In the genomic region with DNA sequence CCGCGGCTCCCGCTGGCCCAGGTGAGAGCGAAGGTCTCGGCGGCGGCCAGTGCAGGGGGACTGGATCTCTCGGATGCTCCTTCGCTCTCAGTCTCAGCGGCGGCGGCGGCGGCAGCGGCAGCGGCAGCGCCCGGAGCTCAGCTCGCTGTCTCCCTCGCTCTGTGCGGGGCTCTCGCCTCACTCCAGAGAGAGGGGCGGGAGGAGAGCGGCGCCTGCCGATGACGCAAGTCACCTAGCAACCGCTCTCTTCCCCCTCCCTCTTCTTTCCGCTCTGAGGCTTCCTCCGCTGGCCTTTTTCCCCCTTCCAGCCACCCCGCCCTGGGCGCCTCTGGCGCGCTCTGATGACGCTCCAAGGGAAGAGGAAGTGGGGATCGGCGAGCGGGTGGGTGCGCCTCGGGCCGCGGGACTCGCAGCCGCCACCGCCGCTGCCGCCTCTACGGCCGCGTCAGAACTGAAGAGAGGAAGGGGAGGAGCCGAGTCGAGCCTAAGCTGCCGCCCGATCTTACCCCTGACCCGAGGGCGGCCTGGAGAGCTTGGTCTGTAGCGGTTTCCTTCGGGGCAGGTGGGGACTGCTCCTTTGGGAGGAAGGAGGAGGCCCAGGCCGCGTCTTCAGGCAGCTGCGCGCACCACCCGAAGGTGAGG, we compare ENCODE assay signal across 1 cellular context.
TF ChIP-seq lines count a peak whose summit lies in the region.

A gene with protein sequence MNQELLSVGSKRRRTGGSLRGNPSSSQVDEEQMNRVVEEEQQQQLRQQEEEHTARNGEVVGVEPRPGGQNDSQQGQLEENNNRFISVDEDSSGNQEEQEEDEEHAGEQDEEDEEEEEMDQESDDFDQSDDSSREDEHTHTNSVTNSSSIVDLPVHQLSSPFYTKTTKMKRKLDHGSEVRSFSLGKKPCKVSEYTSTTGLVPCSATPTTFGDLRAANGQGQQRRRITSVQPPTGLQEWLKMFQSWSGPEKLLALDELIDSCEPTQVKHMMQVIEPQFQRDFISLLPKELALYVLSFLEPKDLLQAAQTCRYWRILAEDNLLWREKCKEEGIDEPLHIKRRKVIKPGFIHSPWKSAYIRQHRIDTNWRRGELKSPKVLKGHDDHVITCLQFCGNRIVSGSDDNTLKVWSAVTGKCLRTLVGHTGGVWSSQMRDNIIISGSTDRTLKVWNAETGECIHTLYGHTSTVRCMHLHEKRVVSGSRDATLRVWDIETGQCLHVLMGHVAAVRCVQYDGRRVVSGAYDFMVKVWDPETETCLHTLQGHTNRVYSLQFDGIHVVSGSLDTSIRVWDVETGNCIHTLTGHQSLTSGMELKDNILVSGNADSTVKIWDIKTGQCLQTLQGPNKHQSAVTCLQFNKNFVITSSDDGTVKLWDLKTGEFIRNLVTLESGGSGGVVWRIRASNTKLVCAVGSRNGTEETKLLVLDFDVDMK (minus strand): TSS at position 190 of the 642 bp plus-strand sequence. CDS start 124,289 bp downstream, outside the sequence.

TF ChIP-seq in K562, 482 proteins besides CTCF, POLR2A, EP300 and RAD21 (continued from another document and continues in another):
- TF ChIP-seq, protein P1, sequence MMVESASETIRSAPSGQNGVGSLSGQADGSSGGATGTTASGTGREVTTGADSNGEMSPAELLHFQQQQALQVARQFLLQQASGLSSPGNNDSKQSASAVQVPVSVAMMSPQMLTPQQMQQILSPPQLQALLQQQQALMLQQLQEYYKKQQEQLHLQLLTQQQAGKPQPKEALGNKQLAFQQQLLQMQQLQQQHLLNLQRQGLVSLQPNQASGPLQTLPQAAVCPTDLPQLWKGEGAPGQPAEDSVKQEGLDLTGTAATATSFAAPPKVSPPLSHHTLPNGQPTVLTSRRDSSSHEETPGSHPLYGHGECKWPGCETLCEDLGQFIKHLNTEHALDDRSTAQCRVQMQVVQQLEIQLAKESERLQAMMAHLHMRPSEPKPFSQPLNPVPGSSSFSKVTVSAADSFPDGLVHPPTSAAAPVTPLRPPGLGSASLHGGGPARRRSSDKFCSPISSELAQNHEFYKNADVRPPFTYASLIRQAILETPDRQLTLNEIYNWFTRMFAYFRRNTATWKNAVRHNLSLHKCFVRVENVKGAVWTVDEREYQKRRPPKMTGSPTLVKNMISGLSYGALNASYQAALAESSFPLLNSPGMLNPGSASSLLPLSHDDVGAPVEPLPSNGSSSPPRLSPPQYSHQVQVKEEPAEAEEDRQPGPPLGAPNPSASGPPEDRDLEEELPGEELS (CRISPR knock-in tag; IDR thresholded peaks at IDR 0.05; ENCODE audit: borderline replicate concordance), result 0 out of 2 replicates have a peak, but pooled peaks have one; percentile 4
- TF ChIP-seq, protein P2, sequence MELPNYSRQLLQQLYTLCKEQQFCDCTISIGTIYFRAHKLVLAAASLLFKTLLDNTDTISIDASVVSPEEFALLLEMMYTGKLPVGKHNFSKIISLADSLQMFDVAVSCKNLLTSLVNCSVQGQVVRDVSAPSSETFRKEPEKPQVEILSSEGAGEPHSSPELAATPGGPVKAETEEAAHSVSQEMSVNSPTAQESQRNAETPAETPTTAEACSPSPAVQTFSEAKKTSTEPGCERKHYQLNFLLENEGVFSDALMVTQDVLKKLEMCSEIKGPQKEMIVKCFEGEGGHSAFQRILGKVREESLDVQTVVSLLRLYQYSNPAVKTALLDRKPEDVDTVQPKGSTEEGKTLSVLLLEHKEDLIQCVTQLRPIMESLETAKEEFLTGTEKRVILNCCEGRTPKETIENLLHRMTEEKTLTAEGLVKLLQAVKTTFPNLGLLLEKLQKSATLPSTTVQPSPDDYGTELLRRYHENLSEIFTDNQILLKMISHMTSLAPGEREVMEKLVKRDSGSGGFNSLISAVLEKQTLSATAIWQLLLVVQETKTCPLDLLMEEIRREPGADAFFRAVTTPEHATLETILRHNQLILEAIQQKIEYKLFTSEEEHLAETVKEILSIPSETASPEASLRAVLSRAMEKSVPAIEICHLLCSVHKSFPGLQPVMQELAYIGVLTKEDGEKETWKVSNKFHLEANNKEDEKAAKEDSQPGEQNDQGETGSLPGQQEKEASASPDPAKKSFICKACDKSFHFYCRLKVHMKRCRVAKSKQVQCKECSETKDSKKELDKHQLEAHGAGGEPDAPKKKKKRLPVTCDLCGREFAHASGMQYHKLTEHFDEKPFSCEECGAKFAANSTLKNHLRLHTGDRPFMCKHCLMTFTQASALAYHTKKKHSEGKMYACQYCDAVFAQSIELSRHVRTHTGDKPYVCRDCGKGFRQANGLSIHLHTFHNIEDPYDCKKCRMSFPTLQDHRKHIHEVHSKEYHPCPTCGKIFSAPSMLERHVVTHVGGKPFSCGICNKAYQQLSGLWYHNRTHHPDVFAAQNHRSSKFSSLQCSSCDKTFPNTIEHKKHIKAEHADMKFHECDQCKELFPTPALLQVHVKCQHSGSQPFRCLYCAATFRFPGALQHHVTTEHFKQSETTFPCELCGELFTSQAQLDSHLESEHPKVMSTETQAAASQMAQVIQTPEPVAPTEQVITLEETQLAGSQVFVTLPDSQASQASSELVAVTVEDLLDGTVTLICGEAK (IDR thresholded peaks at IDR 0.05), result peak; percentile 90
- TF ChIP-seq, protein P2 (CRISPR knock-in tag; IDR thresholded peaks at IDR 0.05), result no peak
- TF ChIP-seq EGR1 (conservative IDR thresholded peaks at IDR 0.05) (peak; percentile 50), ZNF263 (CRISPR knock-in tag; IDR thresholded peaks at IDR 0.05; ENCODE audit: borderline replicate concordance) (peak; percentile 36; the same call in 1 of the 2 replicates), FOXJ2 (tag; IDR thresholded peaks at IDR 0.05) (peak; percentile 36; the same call in 1 of the 2 replicates), MITF (IDR thresholded peaks at IDR 0.05) (0 out of 2 replicates have a peak, but pooled peaks have one; percentile 48), ZBTB1 (CRISPR knock-in tag; IDR thresholded peaks at IDR 0.05; ENCODE audit: borderline replicate concordance, low read depth) (peak; percentile 11; the same call in 1 of the 2 replicates), CHAMP1 (IDR thresholded peaks at IDR 0.05) (peak; percentile 68; the same call in 1 of the 2 replicates), MIER1 (IDR thresholded peaks at IDR 0.05; ENCODE audit: low read depth) (no peak), MEF2D (tag; conservative IDR thresholded peaks at IDR 0.05; ENCODE audit: low read depth) (no peak), MTA1 (IDR thresholded peaks at IDR 0.05; ENCODE audit: borderline replicate concordance) (peak; percentile 99), CHD4 (IDR thresholded peaks at IDR 0.05; ENCODE audit: insufficient read depth, insufficient replicate concordance, low read depth, low read length, poor library complexity, severe bottlenecking) (no peak), PHF20 (IDR thresholded peaks at IDR 0.05; ENCODE audit: partially characterized antibody) (peak; percentile 85), TAF9B (IDR thresholded peaks at IDR 0.05; ENCODE audit: partially characterized antibody) (peak; percentile 72), E2F4 (CRISPR knock-in tag; IDR thresholded peaks at IDR 0.05; ENCODE audit: low read depth) (peak; percentile 57; the same call in 1 of the 2 replicates), TBL1XR1 (IDR thresholded peaks at IDR 0.05; ENCODE audit: low read length in 2 of 2) (peak in 1 of 2 experiments; percentile 90; a peak in 2 of 4 replicates), COPS2 (conservative IDR thresholded peaks at IDR 0.05) (no peak), ID3 (CRISPR knock-in tag; IDR thresholded peaks at IDR 0.05) (no peak), ID3 (tag; IDR thresholded peaks at IDR 0.05) (no peak; the same call in 1 of the 2 replicates)
- TF ChIP-seq, protein P3, sequence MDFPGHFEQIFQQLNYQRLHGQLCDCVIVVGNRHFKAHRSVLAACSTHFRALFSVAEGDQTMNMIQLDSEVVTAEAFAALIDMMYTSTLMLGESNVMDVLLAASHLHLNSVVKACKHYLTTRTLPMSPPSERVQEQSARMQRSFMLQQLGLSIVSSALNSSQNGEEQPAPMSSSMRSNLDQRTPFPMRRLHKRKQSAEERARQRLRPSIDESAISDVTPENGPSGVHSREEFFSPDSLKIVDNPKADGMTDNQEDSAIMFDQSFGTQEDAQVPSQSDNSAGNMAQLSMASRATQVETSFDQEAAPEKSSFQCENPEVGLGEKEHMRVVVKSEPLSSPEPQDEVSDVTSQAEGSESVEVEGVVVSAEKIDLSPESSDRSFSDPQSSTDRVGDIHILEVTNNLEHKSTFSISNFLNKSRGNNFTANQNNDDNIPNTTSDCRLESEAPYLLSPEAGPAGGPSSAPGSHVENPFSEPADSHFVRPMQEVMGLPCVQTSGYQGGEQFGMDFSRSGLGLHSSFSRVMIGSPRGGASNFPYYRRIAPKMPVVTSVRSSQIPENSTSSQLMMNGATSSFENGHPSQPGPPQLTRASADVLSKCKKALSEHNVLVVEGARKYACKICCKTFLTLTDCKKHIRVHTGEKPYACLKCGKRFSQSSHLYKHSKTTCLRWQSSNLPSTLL (IDR thresholded peaks at IDR 0.05), result no peak
- TF ChIP-seq, protein P4, sequence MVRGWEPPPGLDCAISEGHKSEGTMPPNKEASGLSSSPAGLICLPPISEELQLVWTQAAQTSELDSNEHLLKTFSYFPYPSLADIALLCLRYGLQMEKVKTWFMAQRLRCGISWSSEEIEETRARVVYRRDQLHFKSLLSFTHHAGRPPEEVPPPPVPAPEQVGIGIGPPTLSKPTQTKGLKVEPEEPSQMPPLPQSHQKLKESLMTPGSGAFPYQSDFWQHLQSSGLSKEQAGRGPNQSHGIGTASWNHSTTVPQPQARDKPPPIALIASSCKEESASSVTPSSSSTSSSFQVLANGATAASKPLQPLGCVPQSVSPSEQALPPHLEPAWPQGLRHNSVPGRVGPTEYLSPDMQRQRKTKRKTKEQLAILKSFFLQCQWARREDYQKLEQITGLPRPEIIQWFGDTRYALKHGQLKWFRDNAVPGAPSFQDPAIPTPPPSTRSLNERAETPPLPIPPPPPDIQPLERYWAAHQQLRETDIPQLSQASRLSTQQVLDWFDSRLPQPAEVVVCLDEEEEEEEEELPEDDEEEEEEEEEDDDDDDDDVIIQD (CRISPR knock-in tag; IDR thresholded peaks at IDR 0.05), result no peak
